ENCODE assay signal across 1 cellular context in genomic region chr16:11497851-11498289, GRCh38.
TF ChIP-seq lines count a peak whose summit lies in the region.

No MANE protein-coding gene starts in this region.

TF ChIP-seq in HCT116, 20 proteins besides CTCF, POLR2A, EP300 and RAD21 (continued from another document):
- TF ChIP-seq, protein P1, sequence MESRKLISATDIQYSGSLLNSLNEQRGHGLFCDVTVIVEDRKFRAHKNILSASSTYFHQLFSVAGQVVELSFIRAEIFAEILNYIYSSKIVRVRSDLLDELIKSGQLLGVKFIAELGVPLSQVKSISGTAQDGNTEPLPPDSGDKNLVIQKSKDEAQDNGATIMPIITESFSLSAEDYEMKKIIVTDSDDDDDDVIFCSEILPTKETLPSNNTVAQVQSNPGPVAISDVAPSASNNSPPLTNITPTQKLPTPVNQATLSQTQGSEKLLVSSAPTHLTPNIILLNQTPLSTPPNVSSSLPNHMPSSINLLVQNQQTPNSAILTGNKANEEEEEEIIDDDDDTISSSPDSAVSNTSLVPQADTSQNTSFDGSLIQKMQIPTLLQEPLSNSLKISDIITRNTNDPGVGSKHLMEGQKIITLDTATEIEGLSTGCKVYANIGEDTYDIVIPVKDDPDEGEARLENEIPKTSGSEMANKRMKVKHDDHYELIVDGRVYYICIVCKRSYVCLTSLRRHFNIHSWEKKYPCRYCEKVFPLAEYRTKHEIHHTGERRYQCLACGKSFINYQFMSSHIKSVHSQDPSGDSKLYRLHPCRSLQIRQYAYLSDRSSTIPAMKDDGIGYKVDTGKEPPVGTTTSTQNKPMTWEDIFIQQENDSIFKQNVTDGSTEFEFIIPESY (IDR thresholded peaks at IDR 0.05; ENCODE audit: extremely low read depth, insufficient replicate concordance, low read length): no peak
- TF ChIP-seq SP1 (IDR thresholded peaks at IDR 0.05; ENCODE audit: low read depth): peak; percentile 63
- no peak; the same call in 1 of the 2 replicates for TF ChIP-seq MAX (IDR thresholded peaks at IDR 0.05)
- no peak for TF ChIP-seq ZNF274 (IDR thresholded peaks at IDR 0.05; ENCODE audit: low read depth, low read length)
- TF ChIP-seq JUND (IDR thresholded peaks at IDR 0.05): peak; percentile 76
TF ChIP-seq in HCT116: peak in this region for 7.
